In the genomic region with DNA sequence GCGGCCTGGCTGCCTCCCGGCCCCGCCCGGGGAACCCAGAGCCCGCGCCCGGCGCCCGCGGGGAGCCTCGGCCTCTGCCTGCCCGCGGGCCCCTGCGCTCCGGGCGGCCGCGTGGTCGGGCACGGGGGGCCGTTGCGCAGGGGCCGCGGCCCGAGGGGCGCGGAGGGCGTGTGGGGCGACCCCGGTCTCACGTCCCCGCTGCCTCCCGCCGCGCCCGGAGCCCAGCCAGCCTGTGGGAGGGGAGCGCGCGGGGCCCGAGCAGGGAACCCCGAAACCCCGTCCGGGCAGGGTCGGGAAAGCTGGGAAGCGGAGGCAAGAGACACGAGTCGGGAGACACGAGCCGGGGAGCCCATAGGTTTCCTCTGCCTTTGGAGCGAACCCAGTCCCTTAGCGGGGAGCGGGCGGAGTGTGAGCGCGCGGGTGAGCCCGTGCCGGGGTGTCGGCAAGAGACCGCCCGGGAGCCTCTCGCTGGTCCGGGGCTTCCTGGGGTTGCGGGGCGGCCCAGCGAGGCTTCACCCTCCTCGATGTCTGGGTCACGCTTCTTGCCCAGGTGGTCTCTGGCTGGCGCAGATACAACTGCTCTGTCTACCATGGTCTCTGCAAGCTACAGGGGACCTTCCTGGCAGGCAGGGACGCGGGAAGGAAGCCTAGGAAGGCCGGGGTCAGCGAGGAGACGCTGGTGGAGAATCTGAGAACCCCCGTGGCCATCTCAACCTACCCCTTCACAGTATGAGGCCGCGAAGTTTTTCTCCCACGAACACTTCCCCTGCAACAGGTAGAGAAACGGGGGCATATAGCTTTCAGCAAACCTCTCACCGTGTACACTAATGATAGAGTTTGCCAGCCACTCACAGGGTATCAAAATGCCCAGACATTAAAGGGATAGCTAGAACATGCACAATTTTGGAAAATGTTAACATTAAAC, we compare ENCODE assay signal across 8 cellular contexts. TPM values are rescaled to one million over a fixed set of nuclear protein-coding genes. Genes with fewer than 3 reads are reported as not detected.
DNase-seq lines count a peak whose midpoint lies in the region; ATAC-seq, FAIRE-seq and TF ChIP-seq lines count a peak whose summit lies in the region.

No MANE protein-coding gene starts in this region.

- H3K4me3 ChIP-seq in hepatocyte (peak overlapping the region; percentile 77), small intestine (ENCODE audit: low read depth in 1 of 2, low read length in 2 of 2) (peak overlapping the region; percentile 73 to 84)

- H4K20me1 ChIP-seq in hepatocyte (ENCODE audit: insufficient read depth, poor library complexity, severe bottlenecking): no peaks in the 10 kb centered on the region

- peak; percentile 52 for DNase-seq in DMS53 (lab: John Stamatoyannopoulos, UW)
- no peak for DNase-seq in DMS53 treated with DMSO at 0.1 percent for 48 hours (lab: John Stamatoyannopoulos, UW; ENCODE audit: unreplicated experiment)
- peak; percentile 30 for DNase-seq in activated naive CD4-positive, alpha-beta T cell treated with anti-CD3 and anti-CD28 coated beads, Interleukin-2, amount 10 ng/mL, durations not matched to agents 7 days and 5 days
- peak; percentile 29 for DNase-seq in hepatocyte (ENCODE audit: low spot score)
- peak; percentile 42 for DNase-seq in small intestine
- DNase-seq in pons (ENCODE audit: low spot score): no peak

- ATAC-seq in HG03520 (IDR thresholded peaks at IDR 0.05; ENCODE audit: unreplicated experiment) (peak; percentile 4), GM18861 (IDR thresholded peaks at IDR 0.05; ENCODE audit: unreplicated experiment) (no peak)

- H3K27ac Mint-ChIP-seq in activated naive CD4-positive, alpha-beta T cell treated with anti-CD3 and anti-CD28 coated beads, Interleukin-2, amount 10 ng/mL, durations not matched to agents 7 days and 5 days: no peak overlapping the region

- no peaks in the 10 kb centered on the region for H3K79me2 ChIP-seq in hepatocyte

- H3K9me3 ChIP-seq in hepatocyte (ENCODE audit: low read depth) (no peaks in the 10 kb centered on the region), small intestine (ENCODE audit: control insufficient read depth, low read depth) (no peaks in the 10 kb centered on the region)

- no peaks in the 10 kb centered on the region for H3K36me3 Mint-ChIP-seq in activated naive CD4-positive, alpha-beta T cell treated with anti-CD3 and anti-CD28 coated beads, Interleukin-2, amount 10 ng/mL, durations not matched to agents 7 days and 5 days

- peaks cover 29% of the 10 kb centered on the region for H3K4me1 Mint-ChIP-seq in activated naive CD4-positive, alpha-beta T cell treated with anti-CD3 and anti-CD28 coated beads, Interleukin-2, amount 10 ng/mL, durations not matched to agents 7 days and 5 days

- H3K36me3 ChIP-seq in hepatocyte (replicated peaks; ENCODE audit: insufficient read depth, low read depth) (no peaks in the 10 kb centered on the region), small intestine (ENCODE audit: control insufficient read depth in 2 of 2, insufficient read depth in 2 of 2, low read length in 2 of 2) (no peaks in the 10 kb centered on the region)

- H3K27ac ChIP-seq in hepatocyte: no peak overlapping the region
- H3K27ac ChIP-seq in small intestine (ENCODE audit: low read depth in 1 of 2, low read length in 1 of 2): peak overlapping the region; percentile 50 to 72

- CTCF ChIA-PET in activated naive CD4-positive, alpha-beta T cell treated with anti-CD3 and anti-CD28 coated beads, Interleukin-2, amount 10 ng/mL, durations not matched to agents 7 days and 5 days (lab: Charles Lee): interaction anchor here (0.9 to 2.7 kb wide), 6 partner anchors 9 to 89 kb away, joined by 3 to 7 read pairs (median 4); no protein-coding TSS in a partner anchor

- H2AFZ ChIP-seq in hepatocyte: peak overlapping the region; percentile 52

- peaks cover 43% of the 10 kb centered on the region for H3K27me3 ChIP-seq in hepatocyte
- no peaks in the 10 kb centered on the region for H3K27me3 ChIP-seq in small intestine (ENCODE audit: control insufficient read depth in 2 of 2, insufficient read depth in 2 of 2, low read length in 2 of 2)

- peak overlapping the region; percentile 94 for H3K4me2 ChIP-seq in hepatocyte

- H3K4me1 ChIP-seq in hepatocyte (ENCODE audit: insufficient read depth): peaks cover 6% of the 10 kb centered on the region
- no peaks in the 10 kb centered on the region for H3K4me1 ChIP-seq in small intestine (ENCODE audit: control insufficient read depth in 2 of 2, insufficient read depth in 1 of 2, low read depth in 1 of 2, low read length in 1 of 2)

- H3K9me2 ChIP-seq in hepatocyte (replicated peaks; ENCODE audit: insufficient read depth): no peaks in the 10 kb centered on the region

- peak overlapping the region; percentile 55 for H3K4me3 Mint-ChIP-seq in activated naive CD4-positive, alpha-beta T cell treated with anti-CD3 and anti-CD28 coated beads, Interleukin-2, amount 10 ng/mL, durations not matched to agents 7 days and 5 days

- FAIRE-seq in small intestine (lab: Jason Lieb, UNC): no peak

- 5% methylated on average over 59 of the region's 80 CpGs for WGBS in hepatocyte (ENCODE audit: low lambda C conversion rate, missing lambda C conversion rate)
- 2 to 3% (median 2%) methylated on average over 53 to 80 of the region's 80 CpGs for WGBS in small intestine, 3 donors

- H3K27me3 Mint-ChIP-seq in activated naive CD4-positive, alpha-beta T cell treated with anti-CD3 and anti-CD28 coated beads, Interleukin-2, amount 10 ng/mL, durations not matched to agents 7 days and 5 days: peaks cover 74% of the 10 kb centered on the region

- H3K9me3 Mint-ChIP-seq in activated naive CD4-positive, alpha-beta T cell treated with anti-CD3 and anti-CD28 coated beads, Interleukin-2, amount 10 ng/mL, durations not matched to agents 7 days and 5 days: no peaks in the 10 kb centered on the region

- no peak for TF ChIP-seq CTCF in hepatocyte (IDR thresholded peaks at IDR 0.05; ENCODE audit: poor library complexity)

RNA-seq across cellular contexts. Expression of a gene that starts 0.6 kb away (rescaled TPM):
- total RNA-seq in hepatocyte: 2.1 and 2.6 TPM in 2 replicates
- 2.1 and 2.7 TPM in 2 replicates for polyA plus RNA-seq in hepatocyte
- polyA plus RNA-seq in small intestine: 1 to 10 TPM; 3.8 to 9.4 (median 6.3) TPM

RNA-seq across cellular contexts. Expression of a gene that starts 40.1 kb away (rescaled TPM):
- 11.7 and 20.5 TPM in 2 replicates for total RNA-seq in hepatocyte
- 4.9 and 6.8 TPM in 2 replicates for polyA plus RNA-seq in hepatocyte
- polyA plus RNA-seq in small intestine: 10 to 100 TPM in 1 of 3 donors, 1 to 10 TPM in 2; 3.8 to 37.3 (median 9.9) TPM

Comparison
In these comparisons a context has a peak if more than half of its experiments do, and no peak if none do; other contexts are left out.
1. DNase-seq: peak in DMS53 (single experiment), activated naive CD4-positive, alpha-beta T cell treated with anti-CD3 and anti-CD28 coated beads, Interleukin-2, amount 10 ng/mL, durations not matched to agents 7 days and 5 days (single experiment), hepatocyte (single experiment) and small intestine (single experiment); none in DMS53 treated with DMSO at 0.1 percent for 48 hours (single experiment) and pons (single experiment).